8 cellular contexts compared by ENCODE assay signal in genomic region chr1:149887456-149888159, GRCh38. TPM values are rescaled to one million over a fixed set of nuclear protein-coding genes. Genes with fewer than 3 reads are reported as not detected.
DNase-seq lines count a peak whose midpoint lies in the region; ATAC-seq and FAIRE-seq lines count a peak whose summit lies in the region.

No MANE protein-coding gene starts in this region.

- no peaks in the 10 kb centered on the region for H3K79me2 ChIP-seq in mesendoderm (ENCODE audit: control insufficient read depth, insufficient read depth, low read length)

- no peak overlapping the region for H2AK5ac ChIP-seq in mesendoderm (ENCODE audit: low read length)

- DNase-seq in COLO668 (lab: John Stamatoyannopoulos, UW; ENCODE audit: unreplicated experiment) (peak; percentile 87), HT-29 (ENCODE audit: low spot score) (peak; percentile 93), NOMO-1 (lab: John Stamatoyannopoulos, UW; ENCODE audit: unreplicated experiment in 2 of 2) (peak; percentile 95 to 99), mesendoderm (peak; percentile 99)
- peak; percentile 41 to 62 for DNase-seq in activated CD8-positive, alpha-beta memory T cell treated with anti-CD3 and anti-CD28 coated beads for 4 hours (ENCODE audit: low read depth in 2 of 2)
- DNase-seq in stimulated activated CD8-positive, alpha-beta memory T cell treated with anti-CD3 and anti-CD28 coated beads, Interleukin-12 subunit alpha, Interleukin-12 subunit beta, amount 100 ng/mL, for 4 hours (ENCODE audit: low read depth) = peak; percentile 47

- peak overlapping the region; percentile 99 for H3K27ac ChIP-seq in mesendoderm (ENCODE audit: low read depth, low read length)

- no peaks in the 10 kb centered on the region for H3K4me1 ChIP-seq in mesendoderm (ENCODE audit: control insufficient read depth, low read depth, low read length)

- H2BK15ac ChIP-seq in mesendoderm (replicated peaks; ENCODE audit: low read depth) = no peak overlapping the region

- H3K18ac ChIP-seq in mesendoderm (ENCODE audit: low read length) = peak overlapping the region; percentile 71

- H3K4me3 ChIP-seq in mesendoderm (ENCODE audit: low read length) = peak overlapping the region; percentile 63

- no peaks in the 10 kb centered on the region for H3K27me3 ChIP-seq in mesendoderm (ENCODE audit: insufficient read depth, low read length, poor library complexity)

- H3K56ac ChIP-seq in mesendoderm (ENCODE audit: low read length) = peak overlapping the region; percentile 96

- H2BK5ac ChIP-seq in mesendoderm (ENCODE audit: low read length) = peak overlapping the region; percentile 88

- no peaks in the 10 kb centered on the region for H3K79me1 ChIP-seq in mesendoderm (ENCODE audit: low read length)

- H3K4me2 ChIP-seq in mesendoderm (ENCODE audit: low read length) = peak overlapping the region; percentile 37

- no peak overlapping the region for H3K23ac ChIP-seq in mesendoderm (ENCODE audit: low read length)

- peak; percentile 38 for ATAC-seq in GM21360 (IDR thresholded peaks at IDR 0.05; ENCODE audit: unreplicated experiment)

- H4K8ac ChIP-seq in mesendoderm (ENCODE audit: low read depth, low read length) = peak overlapping the region; percentile 66

- peak overlapping the region; percentile 18 for H3K4ac ChIP-seq in mesendoderm (ENCODE audit: low read depth, low read length)

- no peaks in the 10 kb centered on the region for H3K36me3 ChIP-seq in mesendoderm (ENCODE audit: control insufficient read depth, insufficient read depth, low read length)

- H4K5ac ChIP-seq in mesendoderm (ENCODE audit: low read length) = no peak overlapping the region

- FAIRE-seq in endometrium (lab: Jason Lieb, UNC) = peak; percentile 96

- no CpG with 5 or more reads among the region's 46 CpGs for WGBS in mesendoderm (ENCODE audit: extremely low coverage, insufficient coverage, low lambda C conversion rate)

- H3K9ac ChIP-seq in mesendoderm (ENCODE audit: low read length) = peak overlapping the region; percentile 89

- no peak overlapping the region for H2BK120ac ChIP-seq in mesendoderm (ENCODE audit: low read depth, low read length)

RNA-seq across cellular contexts. Expression of gene BOLA1, which starts 11.8 kb away (rescaled TPM):
- 17.8 and 20.4 TPM in 2 replicates for total RNA-seq in HT-29 (2014; rRNA removed; shearing (Covaris generic))
- 6.0 TPM for polyA plus RNA-seq in mesendoderm (2013, experiment 1 of 2)
- polyA plus RNA-seq in mesendoderm (2013, experiment 2 of 2) = 6.8 TPM

RNA-seq across cellular contexts. Expression of gene SV2A, which starts 30.0 kb away (rescaled TPM):
- total RNA-seq in HT-29 (2014; rRNA removed; shearing (Covaris generic)) = 0.08 TPM in 1 of 2 replicates, not detected in the other
- 27.6 TPM for polyA plus RNA-seq in mesendoderm (2013, experiment 1 of 2)
- polyA plus RNA-seq in mesendoderm (2013, experiment 2 of 2) = 28.5 TPM

RNA-seq across cellular contexts. Expression of gene SF3B4, which starts 40.0 kb away (rescaled TPM):
- 13.3 and 14.8 TPM in 2 replicates for total RNA-seq in HT-29 (2014; rRNA removed; shearing (Covaris generic))
- polyA plus RNA-seq in mesendoderm (2013, experiment 1 of 2) = 146 TPM
- polyA plus RNA-seq in mesendoderm (2013, experiment 2 of 2) = 148 TPM

RNA-seq across cellular contexts. Expression of gene MTMR11, which starts 49.1 kb away (rescaled TPM):
- total RNA-seq in HT-29 (2014; rRNA removed; shearing (Covaris generic)) = 4.8 and 6.8 TPM in 2 replicates
- 1.5 TPM for polyA plus RNA-seq in mesendoderm (2013, experiment 1 of 2)
- 1.6 TPM for polyA plus RNA-seq in mesendoderm (2013, experiment 2 of 2)

Comparison
In these comparisons a context has a peak if more than half of its experiments do, and no peak if none do; other contexts are left out.
1. Peak in every context shown above with its lines: DNase-seq, ATAC-seq, H3K4me3 ChIP-seq and H3K27ac ChIP-seq.
2. DNase-seq: peak in every context shown above with its lines; median percentile 99 in mesendoderm; 97 in NOMO-1; 93 in HT-29; 87 in COLO668; 52 in activated CD8-positive, alpha-beta memory T cell treated with anti-CD3 and anti-CD28 coated beads for 4 hours; 47 in stimulated activated CD8-positive, alpha-beta memory T cell treated with anti-CD3 and anti-CD28 coated beads, Interleukin-12 subunit alpha, Interleukin-12 subunit beta, amount 100 ng/mL, for 4 hours.